In the genomic region with DNA sequence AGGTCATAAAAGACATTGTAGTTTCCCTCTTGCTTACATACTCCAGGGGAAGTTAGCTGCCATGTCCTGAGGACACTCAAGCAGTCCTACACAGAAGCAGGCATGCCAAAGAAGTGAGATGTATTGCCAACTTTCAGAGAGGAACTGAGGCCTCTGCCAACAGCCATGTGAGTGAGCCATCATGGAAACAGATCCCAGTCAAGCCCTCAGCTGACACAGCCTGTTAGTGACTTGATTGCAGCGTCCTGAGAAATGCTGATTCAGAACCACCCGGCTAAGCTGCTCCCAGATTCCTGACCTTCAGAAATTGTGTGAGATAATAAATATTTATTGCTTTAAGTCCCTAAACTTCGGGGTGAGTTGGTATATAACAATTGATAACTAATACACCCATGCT, we compare ENCODE assay signal across 8 cellular contexts. TPM values are rescaled to one million over a fixed set of nuclear protein-coding genes. Genes with fewer than 3 reads are reported as not detected.
DNase-seq lines count a peak whose midpoint lies in the region; ATAC-seq and TF ChIP-seq lines count a peak whose summit lies in the region.
"Had no signal": no experiment of that assay in that cellular context is flagged by ENCODE, and none has a peak within 500 bp of the region (broad histone marks: within the 10 kb centered on the region; RNA-seq: fewer than 3 reads in every experiment).

No MANE protein-coding gene starts in this region.

- H3K27ac ChIP-seq in body of pancreas (peak overlapping the region; percentile 83 to 91 (median 86)), tibial artery (peak overlapping the region; percentile 52 to 77)

- H3K27ac Mint-ChIP-seq in effector memory CD8-positive, alpha-beta T cell = no peak overlapping the region

- no peak for TF ChIP-seq CTCF in body of pancreas (IDR thresholded peaks at IDR 0.05)
- TF ChIP-seq CTCF in tibial artery (IDR thresholded peaks at IDR 0.05) = no peak

- no peaks in the 10 kb centered on the region for H3K4me1 Mint-ChIP-seq in effector memory CD8-positive, alpha-beta T cell (ENCODE audit: low read depth in 2 of 2)

- H3K9me3 Mint-ChIP-seq in effector memory CD8-positive, alpha-beta T cell = no peaks in the 10 kb centered on the region

- peak; percentile 53 for DNase-seq in NCI-H146 (lab: John Stamatoyannopoulos, UW)
- peak; percentile 59 to 80 (median 70) for DNase-seq in body of pancreas
- peak; percentile 57 for DNase-seq in left lobe of liver (ENCODE audit: low spot score)
- peak; percentile 45 to 68 for DNase-seq in tibial artery
- no peak for DNase-seq in effector memory CD8-positive, alpha-beta T cell
- DNase-seq in glomerular visceral epithelial cell (ENCODE audit: extremely low spot score) = no peak
- DNase-seq: NCI-H187 treated with DMSO at 0.1 percent for 48 hours had no signal

- intact Hi-C loops in body of pancreas (cut with DNase I) (no loop called here), tibial artery (cut with DNase I; ENCODE audit: low total_unique reads) (no loop called here)

- H3K4me3 Mint-ChIP-seq in effector memory CD8-positive, alpha-beta T cell = no peak overlapping the region

- no peaks in the 10 kb centered on the region for H3K36me3 Mint-ChIP-seq in effector memory CD8-positive, alpha-beta T cell (ENCODE audit: insufficient read depth)

- H3K4me1 ChIP-seq in body of pancreas (peaks cover 64% of the 10 kb centered on the region), tibial artery (peaks cover 0 to 40% (median 15%) of the 10 kb centered on the region in 4 donors)

- H3K27me3 ChIP-seq in body of pancreas (no peaks in the 10 kb centered on the region), tibial artery (no peaks in the 10 kb centered on the region)

- H3K4me3 ChIP-seq in body of pancreas (no peak overlapping the region), tibial artery (no peak overlapping the region)

- 26 to 29% methylated on average over 3 of the region's 3 CpGs for WGBS in body of pancreas, 2 donors

- H3K9me3 ChIP-seq in body of pancreas (no peaks in the 10 kb centered on the region), tibial artery (no peaks in the 10 kb centered on the region)

- H3K27me3 Mint-ChIP-seq in effector memory CD8-positive, alpha-beta T cell = peaks cover 9 to 18% of the 10 kb centered on the region in 2 donors

- ATAC-seq in body of pancreas = peak; percentile 43
- peak; percentile 16 for ATAC-seq in left lobe of liver
- ATAC-seq in effector memory CD8-positive, alpha-beta T cell (replicated peaks) = no peak
- no peak for ATAC-seq in GM21786 (IDR thresholded peaks at IDR 0.05; ENCODE audit: unreplicated experiment)

- TF ChIP-seq POLR2A in body of pancreas (IDR thresholded peaks at IDR 0.05) = no peak

- H3K36me3 ChIP-seq in body of pancreas (replicated peaks in 1 of 2; ENCODE audit: insufficient read depth in 1 of 2, low read depth in 2 of 2) = no peaks in the 10 kb centered on the region
- H3K36me3 ChIP-seq in tibial artery = no peaks in the 10 kb centered on the region

RNA-seq across cellular contexts. Expression of a gene that starts 38.1 kb away (rescaled TPM):
- 10 to 100 TPM; 73.7 to 76.1 TPM for total RNA-seq in body of pancreas
- total RNA-seq in left lobe of liver = 45.2 TPM

RNA-seq across cellular contexts. Expression of a gene that starts 54.2 kb away (rescaled TPM):
- total RNA-seq in body of pancreas (10 to 100 TPM; 14.8 to 33.2 TPM), left lobe of liver (28.5 TPM)

Comparison
In these comparisons a context has a peak if more than half of its experiments do, and no peak if none do; other contexts are left out.
1. DNase-seq: peak in NCI-H146 (single experiment), body of pancreas (4 of 4), left lobe of liver (single experiment) and tibial artery (2 of 2); none in effector memory CD8-positive, alpha-beta T cell (0 of 3) and glomerular visceral epithelial cell (single experiment).
2. ATAC-seq: peak in body of pancreas (single experiment) and left lobe of liver (single experiment); none in effector memory CD8-positive, alpha-beta T cell (single experiment) and GM21786 (single experiment).